11 cellular contexts compared by ENCODE assay signal in the genomic region with DNA sequence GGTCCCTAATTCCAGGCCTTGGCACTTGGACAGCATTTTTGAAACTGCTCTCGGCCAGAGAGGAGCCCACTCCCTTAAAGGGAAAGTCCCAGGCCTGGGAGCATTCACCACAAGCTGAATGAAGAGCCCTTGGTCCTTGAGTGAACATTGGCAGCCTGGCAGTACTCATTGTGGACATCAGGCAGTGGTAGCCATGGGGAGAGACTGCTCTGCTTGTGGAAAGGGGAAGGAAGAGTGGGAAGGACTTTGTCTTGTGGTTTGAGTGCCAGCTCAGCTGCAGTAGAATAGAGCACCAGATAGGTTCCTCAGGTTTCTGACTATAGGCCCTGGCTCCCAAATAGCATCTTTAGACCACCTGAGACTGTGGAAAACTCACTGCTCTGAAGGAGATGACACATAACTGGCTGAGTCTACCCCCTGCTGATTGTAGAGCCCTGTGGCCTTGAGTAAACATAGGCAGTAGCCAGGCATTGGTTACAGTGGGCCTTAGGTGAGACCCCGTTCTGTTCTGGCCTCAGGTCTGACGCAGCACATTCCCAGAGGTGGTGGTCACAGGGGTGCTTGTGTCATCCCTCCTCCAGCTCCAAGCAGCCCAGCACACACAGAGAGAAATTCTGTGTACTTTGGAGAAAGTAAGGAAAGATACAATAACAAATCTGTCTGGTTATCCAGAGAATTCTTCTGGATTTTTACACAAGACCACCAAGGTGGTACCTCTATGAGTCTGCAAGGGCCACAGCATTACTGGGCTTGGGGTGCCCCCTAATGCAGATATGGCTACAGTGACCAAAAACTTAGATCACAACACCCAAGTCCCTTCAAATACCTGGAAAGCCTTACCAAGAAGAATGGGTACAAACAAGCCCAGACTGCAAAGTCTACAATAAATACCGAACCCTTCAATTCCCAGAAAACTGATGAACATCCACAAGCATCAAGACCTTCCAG.
DNase-seq lines count a peak whose midpoint lies in the region; ATAC-seq and TF ChIP-seq lines count a peak whose summit lies in the region.
"Had no signal": no experiment of that assay in that cellular context is flagged by ENCODE, and none has a peak within 500 bp of the region (broad histone marks: within the 10 kb centered on the region; RNA-seq: fewer than 3 reads in every experiment).

No MANE protein-coding gene starts in this region.

- no peak overlapping the region for H3K27ac Mint-ChIP-seq in activated T-helper 1 cell treated with anti-CD3 and anti-CD28 coated beads, Interleukin-12 subunit alpha, Interleukin-12 subunit beta, Interleukin-2, Interleukin-4 antibody, amounts not matched to agents 30 ng/mL and 10 ng/mL and 1 ng/mL, durations not matched to agents 14 hours and 24 hours and 36 hours
- H3K27ac Mint-ChIP-seq: activated T-cell treated with anti-CD3 and anti-CD28 coated beads, Interleukin-2, amount 50 U/mL, for 24 hours had no signal

- POLR2A ChIA-PET in PC-3 (lab: Charles Lee; ENCODE audit: unreplicated experiment), result no interaction called here

- no peaks in the 10 kb centered on the region for H3K36me3 Mint-ChIP-seq in activated T-helper 1 cell treated with anti-CD3 and anti-CD28 coated beads, Interleukin-12 subunit alpha, Interleukin-12 subunit beta, Interleukin-2, Interleukin-4 antibody, amounts not matched to agents 30 ng/mL and 10 ng/mL and 1 ng/mL, durations not matched to agents 14 hours and 24 hours and 36 hours (ENCODE audit: low read depth)

- TF ChIP-seq POLR2A in transverse colon (IDR thresholded peaks at IDR 0.05), result no peak

- no peak overlapping the region for H3K4me3 Mint-ChIP-seq in activated T-helper 1 cell treated with anti-CD3 and anti-CD28 coated beads, Interleukin-12 subunit alpha, Interleukin-12 subunit beta, Interleukin-2, Interleukin-4 antibody, amounts not matched to agents 30 ng/mL and 10 ng/mL and 1 ng/mL, durations not matched to agents 14 hours and 24 hours and 36 hours
- H3K4me3 Mint-ChIP-seq: activated T-cell treated with anti-CD3 and anti-CD28 coated beads, Interleukin-2, amount 50 U/mL, for 24 hours had no signal

- no peak overlapping the region for H3K4me3 ChIP-seq in PC-3 (ENCODE audit: low read length)
- no peak overlapping the region for H3K4me3 ChIP-seq in fibroblast of lung (replicated peaks in 1 of 4; ENCODE audit: control extremely low read depth in 1 of 4, insufficient read depth in 1 of 4, low read depth in 3 of 4, low read length in 4 of 4)
- no peak overlapping the region for H3K4me3 ChIP-seq in transverse colon

- H3K9ac ChIP-seq in PC-3 (ENCODE audit: low read length), result no peak overlapping the region
- no peak overlapping the region for H3K9ac ChIP-seq in fibroblast of lung (ENCODE audit: insufficient read depth, low read length)

- no peaks in the 10 kb centered on the region for H4K20me1 ChIP-seq in PC-3 (ENCODE audit: low read length)
- H4K20me1 ChIP-seq in fibroblast of lung (ENCODE audit: control insufficient read depth, extremely low read depth, insufficient read depth, low read length), result no peaks in the 10 kb centered on the region

- in situ Hi-C loops in transverse colon (cut with MboI; ENCODE audit: low pct_ligation_motif_present in 1 of 4, low pct_unique_long_range_greater_than_20kb in 1 of 4, low sequenced_read_pairs in 3 of 4), result loop anchor here in 1 of 4 donors (25.0 kb wide), 1 partner anchor 99 kb away; no protein-coding TSS in a partner anchor

- H3K9me3 ChIP-seq in PC-3 (ENCODE audit: low read length) (no peaks in the 10 kb centered on the region), fibroblast of lung (ENCODE audit: control insufficient read depth, insufficient read depth, low read depth, low read length) (no peaks in the 10 kb centered on the region), transverse colon (no peaks in the 10 kb centered on the region)

- H3K27me3 ChIP-seq in PC-3 (ENCODE audit: low read length) (no peaks in the 10 kb centered on the region), fibroblast of lung (ENCODE audit: control insufficient read depth, insufficient read depth, low read length) (no peaks in the 10 kb centered on the region), transverse colon (no peaks in the 10 kb centered on the region)

- CTCF ChIA-PET in PC-3 (lab: Charles Lee), result no interaction called here

- H3K36me3 ChIP-seq in PC-3 (ENCODE audit: low read depth, low read length) (no peaks in the 10 kb centered on the region), fibroblast of lung (ENCODE audit: control insufficient read depth, insufficient read depth, low read length) (no peaks in the 10 kb centered on the region), transverse colon (no peaks in the 10 kb centered on the region)

- TF ChIP-seq EP300 in transverse colon (IDR thresholded peaks at IDR 0.05; ENCODE audit: low read depth), result no peak

- H3K27me3 Mint-ChIP-seq in activated T-helper 1 cell treated with anti-CD3 and anti-CD28 coated beads, Interleukin-12 subunit alpha, Interleukin-12 subunit beta, Interleukin-2, Interleukin-4 antibody, amounts not matched to agents 30 ng/mL and 10 ng/mL and 1 ng/mL, durations not matched to agents 14 hours and 24 hours and 36 hours (ENCODE audit: insufficient read depth), result no peaks in the 10 kb centered on the region
- H3K27me3 Mint-ChIP-seq: activated T-cell treated with anti-CD3 and anti-CD28 coated beads, Interleukin-2, amount 50 U/mL, for 24 hours had no signal

- H3K27ac ChIP-seq in PC-3 (ENCODE audit: low read length) (no peak overlapping the region), fibroblast of lung (ENCODE audit: insufficient read depth, low read length) (no peak overlapping the region), transverse colon (no peak overlapping the region)

- H3F3A ChIP-seq in PC-3 (ENCODE audit: low read length, unreplicated experiment), result no peaks in the 10 kb centered on the region

- TF ChIP-seq CTCF in PC-3 (conservative IDR thresholded peaks at IDR 0.05; ENCODE audit: low read depth, low read length) (no peak; the same call in 1 of the 2 replicates), fibroblast of lung (conservative IDR thresholded peaks at IDR 0.05 in 1 of 2, IDR thresholded peaks at IDR 0.05 in 1 of 2; ENCODE audit: low read depth in 1 of 2, low read length in 2 of 2) (peak in 1 of 2 donors; percentile 8), transverse colon (IDR thresholded peaks at IDR 0.05) (no peak)

- BruUV-seq in PC-3 (replicated peaks; lab: Mats Ljungman, UMichigan), result no TSS peak

- DNase-seq in NCI-H82 (lab: John Stamatoyannopoulos, UW) (peak; percentile 29), NCI-H82 treated with DMSO at 0.1 percent for 48 hours (lab: John Stamatoyannopoulos, UW; ENCODE audit: unreplicated experiment) (no peak), PC-3 (peak; percentile 38), fibroblast of lung (ENCODE audit: low read depth in 2 of 2) (peak; percentile 36 to 94), retina (peak; percentile 19), transverse colon (no peak)
- no peak for DNase-seq in activated T-helper 1 cell treated with anti-CD3 and anti-CD28 coated beads, Interleukin-12 subunit alpha, Interleukin-12 subunit beta, Interleukin-2, Interleukin-4 antibody, amounts not matched to agents 30 ng/mL and 10 ng/mL and 1 ng/mL, durations not matched to agents 14 hours and 24 hours and 36 hours (ENCODE audit: low spot score)
- DNase-seq: activated T-cell treated with anti-CD3 and anti-CD28 coated beads, Interleukin-2, amount 50 U/mL, for 24 hours; hippocampal formation; NCI-H226 had no signal

- H3K4me1 ChIP-seq in PC-3 (ENCODE audit: insufficient read depth, low read length) (no peaks in the 10 kb centered on the region; the same call in 1 of the 2 replicates), fibroblast of lung (ENCODE audit: control insufficient read depth, extremely low read depth, insufficient read depth, low read length) (no peaks in the 10 kb centered on the region), transverse colon (no peaks in the 10 kb centered on the region)

- H3K79me2 ChIP-seq in PC-3 (ENCODE audit: low read length), result no peaks in the 10 kb centered on the region
- no peaks in the 10 kb centered on the region for H3K79me2 ChIP-seq in fibroblast of lung (ENCODE audit: control insufficient read depth, insufficient read depth, low read length)

- H3K9me3 Mint-ChIP-seq in activated T-helper 1 cell treated with anti-CD3 and anti-CD28 coated beads, Interleukin-12 subunit alpha, Interleukin-12 subunit beta, Interleukin-2, Interleukin-4 antibody, amounts not matched to agents 30 ng/mL and 10 ng/mL and 1 ng/mL, durations not matched to agents 14 hours and 24 hours and 36 hours, result peaks cover 7% of the 10 kb centered on the region

- H3K9me2 ChIP-seq in PC-3 (replicated peaks; ENCODE audit: low read length), result no peaks in the 10 kb centered on the region

- H3K4me2 ChIP-seq in PC-3 (ENCODE audit: low read length) (no peak overlapping the region), fibroblast of lung (ENCODE audit: extremely low read depth, insufficient read depth, low read length) (no peak overlapping the region)

- WGBS in transverse colon (ENCODE audit: low coverage in 1 of 2), 2 donors, result 77 to 85% methylated on average over 1 to 4 of the region's 4 CpGs

- ATAC-seq in PC-3 (peak; percentile 37; the same call in 1 of the 2 replicates), GM18870 (IDR thresholded peaks at IDR 0.05; ENCODE audit: unreplicated experiment) (no peak)

- H3K4me1 Mint-ChIP-seq in activated T-helper 1 cell treated with anti-CD3 and anti-CD28 coated beads, Interleukin-12 subunit alpha, Interleukin-12 subunit beta, Interleukin-2, Interleukin-4 antibody, amounts not matched to agents 30 ng/mL and 10 ng/mL and 1 ng/mL, durations not matched to agents 14 hours and 24 hours and 36 hours (ENCODE audit: low read depth), result no peaks in the 10 kb centered on the region

- intact Hi-C loops in PC-3 (cut with micrococcal nuclease), result no loop called here
- intact Hi-C loops in activated T-helper 1 cell treated with anti-CD3 and anti-CD28 coated beads, Interleukin-12 subunit alpha, Interleukin-12 subunit beta, Interleukin-2, Interleukin-4 antibody, amounts not matched to agents 30 ng/mL and 10 ng/mL and 1 ng/mL, durations not matched to agents 14 hours and 24 hours and 36 hours (cut with micrococcal nuclease), result no loop called here
- intact Hi-C loops in transverse colon (cut with DNase I; ENCODE audit: low total_unique reads), result no loop called here

- no peak overlapping the region for H2AFZ ChIP-seq in PC-3 (ENCODE audit: low read length)
- H2AFZ ChIP-seq in fibroblast of lung (ENCODE audit: low read length), result no peak overlapping the region

Comparison
In these comparisons a context has a peak if more than half of its experiments do, and no peak if none do; other contexts are left out.
1. DNase-seq: peak in NCI-H82 (single experiment), PC-3 (single experiment), fibroblast of lung (2 of 2) and retina (single experiment); none in NCI-H82 treated with DMSO at 0.1 percent for 48 hours (single experiment), activated T-helper 1 cell treated with anti-CD3 and anti-CD28 coated beads, Interleukin-12 subunit alpha, Interleukin-12 subunit beta, Interleukin-2, Interleukin-4 antibody, amounts not matched to agents 30 ng/mL and 10 ng/mL and 1 ng/mL, durations not matched to agents 14 hours and 24 hours and 36 hours (single experiment) and transverse colon (single experiment).